18 cellular contexts compared by ENCODE assay signal in genomic region chr17:81794509-81794908, GRCh38. TPM values are rescaled to one million over a fixed set of nuclear protein-coding genes. Genes with fewer than 3 reads are reported as not detected.
DNase-seq lines count a peak whose midpoint lies in the region; ATAC-seq, FAIRE-seq and TF ChIP-seq lines count a peak whose summit lies in the region.
"Had no signal": no experiment of that assay in that cellular context is flagged by ENCODE, and none has a peak within 500 bp of the region (broad histone marks: within the 10 kb centered on the region; RNA-seq: fewer than 3 reads in every experiment).

No MANE protein-coding gene starts in this region.

- peaks cover 15% of the 10 kb centered on the region; the same call in 1 of the 2 replicates for H3K23me2 ChIP-seq in H1 (ENCODE audit: low read depth, low read length)

- H3K9ac ChIP-seq in H1 (replicated peaks in 1 of 4; ENCODE audit: extremely low read depth in 1 of 4, low read depth in 3 of 4, low read length in 3 of 4): no peak overlapping the region

- no peaks in the 10 kb centered on the region for H3K36me3 ChIP-seq in H1 (ENCODE audit: control insufficient read depth in 2 of 4, insufficient read depth in 4 of 4, low read length in 3 of 4)
- H3K36me3 ChIP-seq: brain microvascular endothelial cell, suprapubic skin had no signal

- TF ChIP-seq POLR2A in H1 (IDR thresholded peaks at IDR 0.05; ENCODE audit: control extremely low read depth in 1 of 2, low read depth in 2 of 2, low read length in 2 of 2): no peak

- H3K56ac ChIP-seq in H1 (replicated peaks; ENCODE audit: insufficient read length, low read depth, low read length): no peak overlapping the region

- no peak overlapping the region for H4K91ac ChIP-seq in H1 (replicated peaks; ENCODE audit: insufficient read length, low read length)

- H3K4me2 ChIP-seq in H1 (ENCODE audit: insufficient read depth in 1 of 2, low read depth in 2 of 2, low read length in 2 of 2): no peak overlapping the region

- H2BK20ac ChIP-seq in H1 (ENCODE audit: low read length): no peak overlapping the region

- H3K14ac ChIP-seq in H1 (ENCODE audit: insufficient read length): no peak overlapping the region

- H2BK15ac ChIP-seq in H1 (ENCODE audit: low read length): no peak overlapping the region

- no peak overlapping the region for H2AFZ ChIP-seq in H1 (ENCODE audit: low read length)

- TF ChIP-seq RAD21 in H1 (IDR thresholded peaks at IDR 0.05 in 1 of 2, conservative IDR thresholded peaks at IDR 0.05 in 1 of 2; ENCODE audit: low read depth in 2 of 2, low read length in 2 of 2): no peak

- H3K18ac ChIP-seq in H1 (ENCODE audit: extremely low read depth, low read length): no peak overlapping the region

- 62% methylated on average over 8 of the region's 8 CpGs; no CpG with 5 or more reads in 1 of the 2 experiments for WGBS in H1 (ENCODE audit: extremely low coverage in 1 of 2, insufficient coverage in 1 of 2, insufficient read length in 1 of 2, insufficient replicate concordance in 2 of 2, low coverage in 1 of 2, low lambda C conversion rate in 2 of 2, missing lambda C conversion rate in 1 of 2), 2 experiments

- H3K79me2 ChIP-seq in H1 (ENCODE audit: control insufficient read depth in 1 of 2, insufficient read depth in 2 of 2, low read length in 2 of 2): no peaks in the 10 kb centered on the region

- CTCF ChIA-PET in H1 (lab: Charles Lee; ENCODE audit: partially characterized antibody): interaction anchor here (1.3 to 1.9 kb wide), 2 partner anchors 60 to 74 kb away, joined by 3 to 10 read pairs; no protein-coding TSS in a partner anchor

- no peak for FAIRE-seq in H1 (lab: Jason Lieb, UNC)

- no peak overlapping the region for H2BK120ac ChIP-seq in H1 (replicated peaks; ENCODE audit: low read depth, low read length)

- H3K4me3 ChIP-seq in H1 (ENCODE audit: extremely low read depth in 1 of 4, insufficient read depth in 2 of 4, low read depth in 3 of 4, low read length in 4 of 4): no peak overlapping the region
- H3K4me3 ChIP-seq: suprapubic skin had no signal

- H4K8ac ChIP-seq in H1 (ENCODE audit: extremely low read depth, insufficient read depth, low read length): no peak overlapping the region

- peaks cover 0 to 3% of the 10 kb centered on the region in 2 experiments; a peak in 1 of 4 replicates for H3K9me3 ChIP-seq in H1 (ENCODE audit: insufficient read depth in 2 of 2, low read depth in 1 of 2, low read length in 1 of 2)
- H3K9me3 ChIP-seq: suprapubic skin had no signal

- H3K27ac ChIP-seq in H1 (ENCODE audit: low read depth, low read length): no peak overlapping the region
- H3K27ac ChIP-seq: brain microvascular endothelial cell, suprapubic skin had no signal

- H3K79me1 ChIP-seq in H1 (ENCODE audit: low read depth, low read length): no peaks in the 10 kb centered on the region

- H3K4ac ChIP-seq in H1 (replicated peaks; ENCODE audit: insufficient read length, low read depth, low read length): no peak overlapping the region

- no peak overlapping the region for H3K23ac ChIP-seq in H1 (ENCODE audit: insufficient read length)

- ATAC-seq in omental fat pad (ENCODE audit: low FRiP score) (peak; percentile 41), HG03159 (IDR thresholded peaks at IDR 0.05; ENCODE audit: unreplicated experiment) (no peak), GM21529 (IDR thresholded peaks at IDR 0.05; ENCODE audit: unreplicated experiment) (no peak)
- ATAC-seq: activated CD8-positive, alpha-beta T cell treated with anti-CD3 and anti-CD28 coated beads for 36 hours; effector memory CD8-positive, alpha-beta T cell; T-cell had no signal

- peak; percentile 6 for DNase-seq in GF-D8 (lab: John Stamatoyannopoulos, UW)
- peak; percentile 88 for DNase-seq in NCI-H2196 (lab: John Stamatoyannopoulos, UW; ENCODE audit: unreplicated experiment)
- no peak for DNase-seq in H1 (ENCODE audit: low read depth in 1 of 2, low spot score in 2 of 2)
- DNase-seq in omental fat pad (ENCODE audit: low spot score): no peak
- DNase-seq in activated effector memory CD4-positive, alpha-beta T cell treated with anti-CD3 and anti-CD28 coated beads, Interleukin-2, amount 50 U/mL, for 16 hours: no peak
- no peak for DNase-seq in glomerular visceral epithelial cell (ENCODE audit: extremely low spot score)
- DNase-seq: activated CD8-positive, alpha-beta T cell treated with anti-CD3 and anti-CD28 coated beads for 36 hours; brain microvascular endothelial cell; CD8-positive, alpha-beta memory T cell; effector memory CD8-positive, alpha-beta T cell; glutamatergic neuron; KBM-7; NCI-H187; T-cell had no signal

- H4K20me1 ChIP-seq in H1 (replicated peaks in 1 of 2; ENCODE audit: control insufficient read depth in 1 of 2, insufficient read depth in 2 of 2, low read length in 2 of 2): peaks cover 0 to 12% of the 10 kb centered on the region in 2 experiments

- peak overlapping the region; percentile 71; the same call in 1 of the 2 replicates for H2AK5ac ChIP-seq in H1 (ENCODE audit: low read depth, low read length)

- H3K4me1 ChIP-seq in H1 (replicated peaks in 1 of 4; ENCODE audit: control insufficient read depth in 3 of 4, insufficient read depth in 4 of 4, low read length in 3 of 4): no peaks in the 10 kb centered on the region

- no peak for TF ChIP-seq EP300 in H1 (IDR thresholded peaks at IDR 0.05; ENCODE audit: borderline replicate concordance in 1 of 2, low read depth in 2 of 2, low read length in 2 of 2)

- POLR2A ChIA-PET in H1 (lab: Charles Lee; ENCODE audit: partially characterized antibody): interaction anchor here (0.6 to 0.8 kb wide), 3 partner anchors 11 to 72 kb away, joined by 3 to 6 read pairs (median 3); no protein-coding TSS in a partner anchor

- peaks cover 0 to 4% (median 0%) of the 10 kb centered on the region in 4 experiments; a peak in 1 of 7 replicates for H3K27me3 ChIP-seq in H1 (replicated peaks in 1 of 4; ENCODE audit: control insufficient read depth in 3 of 4, extremely low read depth in 1 of 4, insufficient read depth in 3 of 4, low read length in 3 of 4)
- H3K27me3 ChIP-seq: brain microvascular endothelial cell had no signal

- no peak overlapping the region for H4K5ac ChIP-seq in H1 (ENCODE audit: insufficient read length, low read depth, low read length)

- no peak overlapping the region for H2BK5ac ChIP-seq in H1 (ENCODE audit: low read depth, low read length)

- no peak for TF ChIP-seq CTCF in H1 (IDR thresholded peaks at IDR 0.05; ENCODE audit: control extremely low read depth in 1 of 3, insufficient read depth in 1 of 3, low read depth in 1 of 3, low read length in 3 of 3)
- TF ChIP-seq CTCF in omental fat pad (IDR thresholded peaks at IDR 0.05): no peak

- no peak overlapping the region for H2BK12ac ChIP-seq in H1 (ENCODE audit: low read depth, low read length)

TF ChIP-seq in H1, 55 proteins besides CTCF, POLR2A, EP300 and RAD21:
- TF ChIP-seq POU5F1 (IDR thresholded peaks at IDR 0.05; ENCODE audit: low read depth, low read length) (no peak), RNF2 (IDR thresholded peaks at IDR 0.05; ENCODE audit: borderline replicate concordance, low read depth, low read length, missing control alignments, poor library complexity, severe bottlenecking) (no peak), GTF2F1 (IDR thresholded peaks at IDR 0.05; ENCODE audit: borderline replicate concordance, low read depth, low read length) (no peak)

RNA-seq across cellular contexts. Expression of gene GCGR, which starts 9.4 kb away (rescaled TPM):
- total RNA-seq in H1 (2021; fragmentation: NEBNext Ultra II Directional; extraction: Animal tissue kit (Norgen Biotek cat#: 25700)): 0.56 and 0.61 TPM in 2 replicates
- polyA plus RNA-seq in H1 (2011; rRNA removed): 0.44 and 0.60 TPM in 2 replicates
- 0.43 TPM for polyA plus RNA-seq in H1 (2011; cell fraction: cytosol; rRNA removed)
- 2.9 TPM for polyA plus RNA-seq in H1 (2011; cell fraction: nucleus; rRNA removed)
- polyA plus RNA-seq in H1 (2012, experiment 1 of 2): 0.31 to 1.1 TPM (median 0.58 TPM) in 4 replicates
- 0.24 TPM for polyA plus RNA-seq in H1 (2012, experiment 2 of 2)
- 0.43 TPM for polyA plus RNA-seq in H1 (2013, experiment 1 of 2)
- 0.31 TPM for polyA plus RNA-seq in H1 (2013, experiment 2 of 2)
- polyA minus RNA-seq in H1 (2011; rRNA and poly(A)+ RNA removed): 0.38 TPM in 1 of 2 replicates, not detected in the other
- polyA minus RNA-seq in H1 (2011; cell fraction: cytosol; rRNA and poly(A)+ RNA removed): not detected
- 0.40 TPM for polyA minus RNA-seq in H1 (2011; cell fraction: nucleus; rRNA and poly(A)+ RNA removed)
- not detected for total RNA-seq in omental fat pad
- total RNA-seq: activated CD8-positive, alpha-beta T cell treated with anti-CD3 and anti-CD28 coated beads for 36 hours; CD8-positive, alpha-beta memory T cell had no signal
- polyA plus RNA-seq: CD8-positive, alpha-beta memory T cell had no signal

RNA-seq across cellular contexts. Expression of gene MCRIP1, which starts 38.6 kb away (rescaled TPM):
- total RNA-seq in H1 (2021; fragmentation: NEBNext Ultra II Directional; extraction: Animal tissue kit (Norgen Biotek cat#: 25700)): 103 and 115 TPM in 2 replicates
- polyA plus RNA-seq in H1 (2011; rRNA removed): 151 and 250 TPM in 2 replicates
- 137 TPM for polyA plus RNA-seq in H1 (2011; cell fraction: cytosol; rRNA removed)
- polyA plus RNA-seq in H1 (2011; cell fraction: nucleus; rRNA removed): 155 TPM
- 57.5 to 88.6 TPM (median 84.7 TPM) in 4 replicates for polyA plus RNA-seq in H1 (2012, experiment 1 of 2)
- polyA plus RNA-seq in H1 (2012, experiment 2 of 2): 119 TPM
- 91.7 TPM for polyA plus RNA-seq in H1 (2013, experiment 1 of 2)
- polyA plus RNA-seq in H1 (2013, experiment 2 of 2): 90.0 TPM
- 11.4 and 21.6 TPM in 2 replicates for polyA minus RNA-seq in H1 (2011; rRNA and poly(A)+ RNA removed)
- polyA minus RNA-seq in H1 (2011; cell fraction: cytosol; rRNA and poly(A)+ RNA removed): 42.3 TPM
- 29.7 TPM for polyA minus RNA-seq in H1 (2011; cell fraction: nucleus; rRNA and poly(A)+ RNA removed)
- total RNA-seq in omental fat pad: 10 to 100 TPM; 49.6 to 78.5 (median 57.2) TPM

RNA-seq across cellular contexts. Expression of gene PPP1R27, which starts 40.3 kb away (rescaled TPM):
- not detected in 2 replicates for total RNA-seq in H1 (2021; fragmentation: NEBNext Ultra II Directional; extraction: Animal tissue kit (Norgen Biotek cat#: 25700))
- polyA plus RNA-seq in H1 (2011; rRNA removed): 0.27 and 0.30 TPM in 2 replicates
- not detected for polyA plus RNA-seq in H1 (2011; cell fraction: cytosol; rRNA removed)
- polyA plus RNA-seq in H1 (2011; cell fraction: nucleus; rRNA removed): 0.43 TPM
- polyA plus RNA-seq in H1 (2012, experiment 1 of 2): 0.17 to 0.51 TPM (median 0.20 TPM) in 3 of 4 replicates, not detected in the other
- polyA plus RNA-seq in H1 (2012, experiment 2 of 2): not detected
- polyA plus RNA-seq in H1 (2013, experiment 1 of 2): 0.34 TPM
- 0.46 TPM for polyA plus RNA-seq in H1 (2013, experiment 2 of 2)
- not detected in 2 replicates for polyA minus RNA-seq in H1 (2011; rRNA and poly(A)+ RNA removed)
- not detected for polyA minus RNA-seq in H1 (2011; cell fraction: cytosol; rRNA and poly(A)+ RNA removed)
- polyA minus RNA-seq in H1 (2011; cell fraction: nucleus; rRNA and poly(A)+ RNA removed): not detected
- under 1 TPM in 1 of 4 donors, not detected in 3; 0.65 TPM for total RNA-seq in omental fat pad
- total RNA-seq: activated CD8-positive, alpha-beta T cell treated with anti-CD3 and anti-CD28 coated beads for 36 hours; CD8-positive, alpha-beta memory T cell; liver; T-cell had no signal
- polyA plus RNA-seq: CD8-positive, alpha-beta memory T cell had no signal

Comparison
In these comparisons a context has a peak if more than half of its experiments do, and no peak if none do; other contexts are left out.
1. DNase-seq: peak in GF-D8 (single experiment) and NCI-H2196 (single experiment); none in H1 (0 of 2), omental fat pad (single experiment), activated effector memory CD4-positive, alpha-beta T cell treated with anti-CD3 and anti-CD28 coated beads, Interleukin-2, amount 50 U/mL, for 16 hours (single experiment) and glomerular visceral epithelial cell (single experiment).